In genomic region chr20:16699287-16699686, GRCh38 we compare ENCODE assay signal across 23 cellular contexts. TPM values are rescaled to one million over a fixed set of nuclear protein-coding genes. Genes with fewer than 3 reads are reported as not detected.
DNase-seq lines count a peak whose midpoint lies in the region; ATAC-seq and TF ChIP-seq lines count a peak whose summit lies in the region.
"Had no signal": no experiment of that assay in that cellular context is flagged by ENCODE, and none has a peak within 500 bp of the region (broad histone marks: within the 10 kb centered on the region; RNA-seq: fewer than 3 reads in every experiment).

No MANE protein-coding gene starts in this region.

- H2AFZ ChIP-seq in OCI-LY3 (ENCODE audit: low read depth, low read length), result no peak overlapping the region
- H2AFZ ChIP-seq: GM23248, PC-9 had no signal

- H3K27ac ChIP-seq in OCI-LY3 (ENCODE audit: low read length), result no peak overlapping the region
- H3K27ac ChIP-seq: GM23248, HL-60, PC-9, SJCRH30, transverse colon had no signal

- H3K4me1 ChIP-seq in BE2C (no peaks in the 10 kb centered on the region), OCI-LY3 (ENCODE audit: low read length) (no peaks in the 10 kb centered on the region)
- H3K4me1 ChIP-seq: SJCRH30, transverse colon had no signal

- TF ChIP-seq CTCF in BE2C (IDR thresholded peaks at IDR 0.05; ENCODE audit: low read depth, low read length) (peak; percentile 21), OCI-LY3 (IDR thresholded peaks at IDR 0.05; ENCODE audit: low read depth, low read length) (peak; percentile 20; the same call in 1 of the 2 replicates)

- H3K36me3 ChIP-seq in BE2C (no peaks in the 10 kb centered on the region), OCI-LY3 (replicated peaks; ENCODE audit: low read depth, low read length) (no peaks in the 10 kb centered on the region)
- H3K36me3 ChIP-seq: SJCRH30, transverse colon had no signal

- no peak overlapping the region for H3K4me2 ChIP-seq in OCI-LY3 (ENCODE audit: low read length)
- H3K4me2 ChIP-seq: PC-9 had no signal

- no peaks in the 10 kb centered on the region for H4K20me1 ChIP-seq in OCI-LY3 (ENCODE audit: insufficient read depth, low read length)

- H3K9ac ChIP-seq in OCI-LY3 (ENCODE audit: low read length), result no peak overlapping the region
- H3K9ac ChIP-seq: GM23248 had no signal

- H3K9me3 ChIP-seq in BE2C, result no peaks in the 10 kb centered on the region
- no peaks in the 10 kb centered on the region for H3K9me3 ChIP-seq in OCI-LY3 (ENCODE audit: insufficient read depth, low read length)
- H3K9me3 ChIP-seq: SJCRH30, transverse colon had no signal

- no peak for ATAC-seq in HG02970 (IDR thresholded peaks at IDR 0.05; ENCODE audit: low FRiP score, unreplicated experiment)
- ATAC-seq in GM19397 (IDR thresholded peaks at IDR 0.05; ENCODE audit: unreplicated experiment), result no peak
- no peak for ATAC-seq in HG02610 (IDR thresholded peaks at IDR 0.05; ENCODE audit: unreplicated experiment)
- ATAC-seq: activated CD8-positive, alpha-beta memory T cell treated with anti-CD3 and anti-CD28 coated beads, Interleukin-2, amount 10 ng/mL, durations not matched to agents 7 days and 5 days; left lobe of liver; sciatic nerve; stimulated activated naive CD8-positive, alpha-beta T cell treated with anti-CD3 and anti-CD28 coated beads, Interleukin-15, Interleukin-2, amounts not matched to agents 100 U/mL and 50 U/mL, for 24 hours had no signal

- no peaks in the 10 kb centered on the region for H3K27me3 ChIP-seq in BE2C
- peaks cover 12% of the 10 kb centered on the region; the same call in 1 of the 2 replicates for H3K27me3 ChIP-seq in OCI-LY3 (ENCODE audit: low read depth, low read length)
- H3K27me3 ChIP-seq: transverse colon had no signal

- no peaks in the 10 kb centered on the region for H3K79me2 ChIP-seq in OCI-LY3 (ENCODE audit: low read length)

- DNase-seq in BE2C, result no peak
- DNase-seq in Kasumi-1 (lab: John Stamatoyannopoulos, UW), result peak; percentile 5 to 26
- DNase-seq in iPS-NIHi7 (ENCODE audit: extremely low spot score), result peak; percentile 16
- DNase-seq in stimulated activated CD4-positive, alpha-beta T cell treated with anti-CD3 and anti-CD28 coated beads, Interleukin-4, amount 100 ng/mL, for 1 hour, result no peak
- DNase-seq: ACHN; activated CD8-positive, alpha-beta memory T cell treated with anti-CD3 and anti-CD28 coated beads, Interleukin-2, amount 10 ng/mL, durations not matched to agents 7 days and 5 days; CD4-positive, alpha-beta T cell; DMS79; GM23248; NCI-H1417; NCI-H345; PC-9; stimulated activated naive CD8-positive, alpha-beta T cell treated with anti-CD3 and anti-CD28 coated beads, Interleukin-15, Interleukin-2, amounts not matched to agents 100 U/mL and 50 U/mL, for 24 hours; transverse colon had no signal

- H3K4me3 ChIP-seq in BE2C (ENCODE audit: low read depth, low read length), result no peak overlapping the region
- no peak overlapping the region for H3K4me3 ChIP-seq in OCI-LY3 (ENCODE audit: low read length)
- H3K4me3 ChIP-seq: GM23248, PC-9, SJCRH30, transverse colon had no signal

RNA-seq across cellular contexts. Expression of gene SNRPB2, which starts 30.5 kb away (rescaled TPM):
- polyA plus RNA-seq in BE2C (2012; ENCODE audit: insufficient read depth, insufficient read length, low read depth), result 144 TPM

RNA-seq across cellular contexts. Expression of gene OTOR, which starts 48.9 kb away (rescaled TPM):
- 0.42 TPM for polyA plus RNA-seq in BE2C (2012; ENCODE audit: insufficient read depth, insufficient read length, low read depth)
- polyA plus RNA-seq: adipose tissue, GM23248 had no signal

Comparison
In these comparisons a context has a peak if more than half of its experiments do, and no peak if none do; other contexts are left out.
1. DNase-seq: peak in Kasumi-1 (2 of 2) and iPS-NIHi7 (single experiment); none in BE2C (single experiment) and stimulated activated CD4-positive, alpha-beta T cell treated with anti-CD3 and anti-CD28 coated beads, Interleukin-4, amount 100 ng/mL, for 1 hour (single experiment).